Comparison of ENCODE assay signal across 23 cellular contexts in the genomic region with DNA sequence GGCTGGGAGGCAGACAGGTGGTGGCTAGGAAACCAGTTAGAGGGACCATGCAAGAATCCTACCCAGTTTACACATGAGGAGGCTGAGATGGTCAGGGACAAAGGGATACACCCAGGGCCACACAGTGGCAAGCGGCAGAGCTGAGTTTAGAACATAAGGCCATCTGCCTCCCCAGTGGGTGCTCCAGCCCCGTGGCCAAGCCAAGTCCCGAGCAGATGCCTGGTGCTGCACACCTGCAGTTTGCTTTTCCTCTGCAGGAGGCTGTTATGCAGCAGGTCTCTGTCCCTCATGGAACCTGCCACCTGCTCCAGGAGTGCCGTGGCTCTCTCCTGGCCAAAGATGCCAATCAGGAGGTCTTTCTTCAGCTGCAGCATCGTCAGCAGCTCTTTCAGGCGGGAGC.
DNase-seq lines count a peak whose midpoint lies in the region; ATAC-seq and TF ChIP-seq lines count a peak whose summit lies in the region.
"Had no signal": no experiment of that assay in that cellular context is flagged by ENCODE, and none has a peak within 500 bp of the region (broad histone marks: within the 10 kb centered on the region; RNA-seq: fewer than 3 reads in every experiment).

No MANE protein-coding gene starts in this region.

- no peaks in the 10 kb centered on the region for H3K9me3 Mint-ChIP-seq in T-cell
- H3K9me3 Mint-ChIP-seq in Calu3 (ENCODE audit: low read depth, unreplicated experiment): no peaks in the 10 kb centered on the region
- H3K9me3 Mint-ChIP-seq: activated T-cell treated with anti-CD3 and anti-CD28 coated beads, Interleukin-2, amount 50 U/mL, for 72 hours had no signal

- peaks cover 4 to 7% (median 6%) of the 10 kb centered on the region in 3 donors for H3K4me1 Mint-ChIP-seq in T-cell
- no peaks in the 10 kb centered on the region for H3K4me1 Mint-ChIP-seq in Calu3 (ENCODE audit: low read depth, unreplicated experiment)

- CTCF ChIA-PET in T-cell (lab: Charles Lee) (interaction anchor here (0.7 to 5.4 kb wide), 7 partner anchors 17 to 420 kb away, joined by 3 to 75 read pairs (median 6); no protein-coding TSS in a partner anchor), Calu3 (lab: Charles Lee) (interaction anchor here (0.6 kb wide), 1 partner anchor 698 kb away, joined by 3 read pairs; no protein-coding TSS in a partner anchor)

- peak overlapping the region; percentile 10 to 53 for H3K27ac Mint-ChIP-seq in T-cell
- H3K27ac Mint-ChIP-seq in Calu3 (ENCODE audit: unreplicated experiment): no peak overlapping the region

- peak overlapping the region; percentile 15; the same call in 1 of the 2 replicates for H3K4me3 ChIP-seq in BLaER1
- H3K4me3 ChIP-seq: A549, cardiac muscle cell, dorsolateral prefrontal cortex had no signal

- no TSS peak for BruUV-seq in Calu3 (replicated peaks; lab: Mats Ljungman, UMichigan)

- peaks cover 14% of the 10 kb centered on the region; the same call in 1 of the 2 replicates for H4K20me1 ChIP-seq in BLaER1

- peaks cover 86% of the 10 kb centered on the region for H3K36me3 ChIP-seq in BLaER1
- H3K36me3 ChIP-seq: cardiac muscle cell had no signal

- ATAC-seq in T-cell (replicated peaks in 1 of 4): no peak
- ATAC-seq: A549; activated T-cell treated with anti-CD3 and anti-CD28 coated beads, Interleukin-2, amount 50 U/mL, for 72 hours had no signal

- H3K27me3 Mint-ChIP-seq in T-cell: no peaks in the 10 kb centered on the region
- H3K27me3 Mint-ChIP-seq in Calu3 (ENCODE audit: unreplicated experiment): no peaks in the 10 kb centered on the region

- H3K27me3 ChIP-seq in BLaER1: no peaks in the 10 kb centered on the region
- H3K27me3 ChIP-seq: cardiac muscle cell, dorsolateral prefrontal cortex, neutrophil had no signal

- no peaks in the 10 kb centered on the region for H3K9me3 ChIP-seq in BLaER1
- H3K9me3 ChIP-seq: A549, neutrophil had no signal

- no peak for TF ChIP-seq POLR2A in erythroblast (IDR thresholded peaks at IDR 0.05; ENCODE audit: low read length)

- DNase-seq in DMS79 treated with DMSO at 0.1 percent for 48 hours (lab: John Stamatoyannopoulos, UW) (peak; percentile 51), DMS79 (lab: John Stamatoyannopoulos, UW) (no peak), NCI-H2081 (lab: John Stamatoyannopoulos, UW) (peak; percentile 76 to 93), T-cell (no peak), Calu3 (no peak), erythroblast (lab: John Stamatoyannopoulos, UW) (no peak)
- DNase-seq in stimulated activated CD4-positive, alpha-beta T cell treated with anti-CD3 and anti-CD28 coated beads, Interleukin-4, amount 100 ng/mL, for 1 hour: no peak
- DNase-seq: activated T-cell treated with anti-CD3 and anti-CD28 coated beads, Interleukin-2, amount 50 U/mL, for 72 hours; amygdala; foreskin melanocyte; GOT3; hippocampal formation; MV-4-11; small intestine; stimulated activated CD4-positive, alpha-beta T cell treated with anti-CD3 and anti-CD28 coated beads, Interleukin-4, amount 100 ng/mL, for 4 hours; SW 1271 had no signal

- H3K9ac ChIP-seq in BLaER1: peak overlapping the region; percentile 67
- H3K9ac ChIP-seq: KMS-11 had no signal

- intact Hi-C loops in Calu3 (cut with micrococcal nuclease; ENCODE audit: unreplicated experiment): no loop called here

- POLR2A ChIA-PET in T-cell (lab: Charles Lee): no interaction called here

- TF ChIP-seq CTCF in Calu3 (IDR thresholded peaks at IDR 0.05; ENCODE audit: unreplicated experiment): no peak

- peaks cover 100% of the 10 kb centered on the region for H3K4me1 ChIP-seq in BLaER1
- H3K4me1 ChIP-seq: A549 had no signal

- H3K4me3 Mint-ChIP-seq in T-cell (no peak overlapping the region), Calu3 (ENCODE audit: low read depth, unreplicated experiment) (no peak overlapping the region)
- H3K4me3 Mint-ChIP-seq: activated T-cell treated with anti-CD3 and anti-CD28 coated beads, Interleukin-2, amount 50 U/mL, for 72 hours had no signal

- peak overlapping the region; percentile 86 for H3K27ac ChIP-seq in BLaER1
- H3K27ac ChIP-seq: A549, cardiac muscle cell, epithelial cell of prostate, KMS-11, neutrophil had no signal

- peak overlapping the region; percentile 90 for H3K4me2 ChIP-seq in BLaER1
- H3K4me2 ChIP-seq: A549, KMS-11 had no signal

- H3K36me3 Mint-ChIP-seq in T-cell: peaks cover 44% of the 10 kb centered on the region
- no peaks in the 10 kb centered on the region for H3K36me3 Mint-ChIP-seq in Calu3 (ENCODE audit: insufficient read depth, unreplicated experiment)

Comparison
In these comparisons a context has a peak if more than half of its experiments do, and no peak if none do; other contexts are left out.
1. DNase-seq: peak in DMS79 treated with DMSO at 0.1 percent for 48 hours (single experiment) and NCI-H2081 (2 of 2); none in DMS79 (single experiment), T-cell (0 of 34), stimulated activated CD4-positive, alpha-beta T cell treated with anti-CD3 and anti-CD28 coated beads, Interleukin-4, amount 100 ng/mL, for 1 hour (single experiment), Calu3 (single experiment) and erythroblast (0 of 2).